In the genomic region with DNA sequence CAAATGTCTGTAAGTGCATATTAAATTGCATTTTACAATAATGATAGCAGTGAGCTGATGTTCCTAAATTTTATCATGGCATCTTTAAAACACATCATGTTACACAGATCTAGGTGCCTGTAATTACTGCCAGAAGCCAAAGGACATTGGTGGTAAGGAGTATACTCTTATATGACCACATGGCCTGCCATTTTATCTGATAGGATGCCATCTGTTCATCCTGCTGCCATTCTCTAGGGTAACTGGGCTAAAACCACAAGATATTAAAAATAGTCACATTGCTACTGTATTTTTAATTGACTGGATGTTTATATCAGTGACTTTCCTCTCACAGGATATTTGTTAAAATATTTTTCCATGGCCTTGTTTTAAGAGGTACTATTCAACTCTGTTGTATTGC, we compare ENCODE assay signal across 24 cellular contexts. TPM values are rescaled to one million over a fixed set of nuclear protein-coding genes. Genes with fewer than 3 reads are reported as not detected.
"Had no signal": no experiment of that assay in that cellular context is flagged by ENCODE, and none has a peak within 500 bp of the region (broad histone marks: within the 10 kb centered on the region; RNA-seq: fewer than 3 reads in every experiment).

No MANE protein-coding gene starts in this region.

- H3K36me3 ChIP-seq: brain microvascular endothelial cell, cardiac muscle cell had no signal

- H3K4me1 Mint-ChIP-seq: activated naive CD4-positive, alpha-beta T cell treated with anti-CD3 and anti-CD28 coated beads, Interleukin-2, amount 10 ng/mL, durations not matched to agents 7 days and 5 days; activated naive CD8-positive, alpha-beta T cell treated with anti-CD3 and anti-CD28 coated beads for 36 hours; T-cell had no signal

- DNase-seq: activated CD4-positive, alpha-beta T cell treated with anti-CD3 and anti-CD28 coated beads for 4 hours; activated CD8-positive, alpha-beta memory T cell treated with anti-CD3 and anti-CD28 coated beads, Interleukin-2, amount 50 U/mL, for 4 hours; activated CD8-positive, alpha-beta T cell treated with anti-CD3 and anti-CD28 coated beads for 36 hours; activated gamma-delta T cell treated with Interleukin-2 at 50 U/mL for 16 hours; activated naive CD4-positive, alpha-beta T cell treated with anti-CD3 and anti-CD28 coated beads, Interleukin-2, amount 10 ng/mL, durations not matched to agents 7 days and 5 days; activated naive CD8-positive, alpha-beta T cell treated with anti-CD3 and anti-CD28 coated beads for 36 hours; activated T-cell treated with anti-CD3 and anti-CD28 coated beads, Interleukin-2, amount 50 U/mL, for 72 hours; brain microvascular endothelial cell; cerebellar nuclear complex; MM.1S; NCI-H1105; NCI-H1436; NCI-H187 treated with DMSO at 0.1 percent for 48 hours; NCI-H2081 treated with DMSO at 0.1 percent for 48 hours; NCI-H345; NCI-H510A treated with DMSO at 0.1 percent for 48 hours; NCI-H748 treated with DMSO at 0.1 percent for 48 hours; SIG-M5; T-cell; T-helper 2 cell had no signal

- H3K27ac ChIP-seq: brain microvascular endothelial cell, cardiac muscle cell had no signal

- H3K9me3 Mint-ChIP-seq: activated naive CD8-positive, alpha-beta T cell treated with anti-CD3 and anti-CD28 coated beads for 36 hours had no signal

- H3K27me3 Mint-ChIP-seq: activated CD8-positive, alpha-beta T cell treated with anti-CD3 and anti-CD28 coated beads for 36 hours; activated naive CD4-positive, alpha-beta T cell treated with anti-CD3 and anti-CD28 coated beads, Interleukin-2, amount 10 ng/mL, durations not matched to agents 7 days and 5 days; activated naive CD8-positive, alpha-beta T cell treated with anti-CD3 and anti-CD28 coated beads for 36 hours; T-cell had no signal

- H3K27ac Mint-ChIP-seq: activated CD8-positive, alpha-beta T cell treated with anti-CD3 and anti-CD28 coated beads for 36 hours; activated naive CD4-positive, alpha-beta T cell treated with anti-CD3 and anti-CD28 coated beads, Interleukin-2, amount 10 ng/mL, durations not matched to agents 7 days and 5 days; activated naive CD8-positive, alpha-beta T cell treated with anti-CD3 and anti-CD28 coated beads for 36 hours; activated T-cell treated with anti-CD3 and anti-CD28 coated beads, Interleukin-2, amount 50 U/mL, for 72 hours; activated T-helper 2 cell treated with anti-CD3 and anti-CD28 coated beads, Interferon-gamma antibody, Interleukin-2, Interleukin-4, amounts not matched to agents 10 μg/mL and 5 μg/mL and 100 μg/mL, durations not matched to agents 14 hours and 24 hours and 36 hours; T-cell had no signal

- H3K4me3 Mint-ChIP-seq: activated CD8-positive, alpha-beta T cell treated with anti-CD3 and anti-CD28 coated beads for 36 hours; activated naive CD4-positive, alpha-beta T cell treated with anti-CD3 and anti-CD28 coated beads, Interleukin-2, amount 10 ng/mL, durations not matched to agents 7 days and 5 days; activated naive CD8-positive, alpha-beta T cell treated with anti-CD3 and anti-CD28 coated beads for 36 hours; activated T-cell treated with anti-CD3 and anti-CD28 coated beads, Interleukin-2, amount 50 U/mL, for 72 hours; T-cell had no signal

- H3K4me3 ChIP-seq: cardiac muscle cell had no signal

- H3K36me3 Mint-ChIP-seq: activated naive CD4-positive, alpha-beta T cell treated with anti-CD3 and anti-CD28 coated beads, Interleukin-2, amount 10 ng/mL, durations not matched to agents 7 days and 5 days; activated naive CD8-positive, alpha-beta T cell treated with anti-CD3 and anti-CD28 coated beads for 36 hours; T-cell had no signal

- H3K27me3 ChIP-seq: brain microvascular endothelial cell, cardiac muscle cell had no signal

RNA-seq across cellular contexts. Expression of a gene that starts 53.1 kb away (rescaled TPM):
- total RNA-seq: activated CD8-positive, alpha-beta T cell treated with anti-CD3 and anti-CD28 coated beads for 36 hours; activated naive CD8-positive, alpha-beta T cell treated with anti-CD3 and anti-CD28 coated beads for 36 hours; activated T-cell treated with anti-CD3 and anti-CD28 coated beads, Interleukin-2, amount 50 U/mL, for 72 hours; activated T-helper 2 cell treated with anti-CD3 and anti-CD28 coated beads, Interferon-gamma antibody, Interleukin-2, Interleukin-4, amounts not matched to agents 10 μg/mL and 5 μg/mL and 100 μg/mL, durations not matched to agents 14 hours and 24 hours and 36 hours; OCI-LY7; RPMI7951; T-cell had no signal
